In genomic region chr2:190819835-190820234, GRCh38 we compare ENCODE assay signal across 14 cellular contexts.
DNase-seq lines count a peak whose midpoint lies in the region; ATAC-seq and TF ChIP-seq lines count a peak whose summit lies in the region.
"Had no signal": no experiment of that assay in that cellular context is flagged by ENCODE, and none has a peak within 500 bp of the region (broad histone marks: within the 10 kb centered on the region; RNA-seq: fewer than 3 reads in every experiment).

No MANE protein-coding gene starts in this region.

- DNase-seq in G401 (ENCODE audit: low spot score) (peak; percentile 42), RPMI7951 (ENCODE audit: low read depth) (peak; percentile 69), fibroblast of pulmonary artery (ENCODE audit: low read depth) (peak; percentile 88), osteoblast (ENCODE audit: insufficient read length, low spot score, missing footprints) (peak; percentile 86), NCI-H187 treated with DMSO at 0.1 percent for 48 hours (lab: John Stamatoyannopoulos, UW) (no peak)
- DNase-seq: body of pancreas, islet precursor cell, natural killer cell, thyroid gland had no signal

- in situ Hi-C loops in G401 (cut with HindIII; ENCODE audit: low sequenced_read_pairs), result no loop called here

- no peaks in the 10 kb centered on the region for H4K20me1 ChIP-seq in osteoblast (ENCODE audit: insufficient read depth, low read length)

- no peaks in the 10 kb centered on the region for H3K36me3 ChIP-seq in osteoblast (ENCODE audit: insufficient read depth, low read length)
- H3K36me3 ChIP-seq: HAP-1, thyroid gland had no signal

- peaks cover 6% of the 10 kb centered on the region for H3K4me1 ChIP-seq in osteoblast (ENCODE audit: insufficient read depth, low read length)
- H3K4me1 ChIP-seq: HAP-1, thyroid gland had no signal

- H3K79me2 ChIP-seq in osteoblast (ENCODE audit: insufficient read depth, low read length), result no peaks in the 10 kb centered on the region

- H3K4me3 ChIP-seq in fibroblast of pulmonary artery (replicated peaks; ENCODE audit: low read depth, low read length) (no peak overlapping the region), osteoblast (ENCODE audit: insufficient read depth, low read length) (no peak overlapping the region)
- H3K4me3 ChIP-seq: body of pancreas, HAP-1, skin epidermis, thyroid gland had no signal

- H3K9me3 ChIP-seq in osteoblast (ENCODE audit: low read depth, low read length), result no peaks in the 10 kb centered on the region
- H3K9me3 ChIP-seq: body of pancreas, HAP-1, thyroid gland had no signal

- peak overlapping the region; percentile 2 for H3K27ac ChIP-seq in osteoblast (ENCODE audit: low read depth, low read length)
- H3K27ac ChIP-seq: body of pancreas, thyroid gland had no signal

- H2AFZ ChIP-seq in osteoblast (ENCODE audit: low read length), result peak overlapping the region; percentile 1

- H3K27me3 ChIP-seq in osteoblast (ENCODE audit: insufficient read depth, low read length), result no peaks in the 10 kb centered on the region
- H3K27me3 ChIP-seq: body of pancreas, thyroid gland had no signal

- peak overlapping the region; percentile 23 for H3K4me2 ChIP-seq in osteoblast (ENCODE audit: insufficient read depth, low read length)

- TF ChIP-seq CTCF in fibroblast of pulmonary artery (IDR thresholded peaks at IDR 0.05; ENCODE audit: low read length, missing control alignments) (no peak), osteoblast (IDR thresholded peaks at IDR 0.05; ENCODE audit: extremely low read depth, low read depth, low read length) (no peak)

- ATAC-seq in GM19452 (IDR thresholded peaks at IDR 0.05; ENCODE audit: unreplicated experiment) (no peak), HG03432 (IDR thresholded peaks at IDR 0.05; ENCODE audit: unreplicated experiment) (no peak), HG03439 (IDR thresholded peaks at IDR 0.05; ENCODE audit: unreplicated experiment) (no peak)
- ATAC-seq: body of pancreas, natural killer cell had no signal
